8 cellular contexts compared by ENCODE assay signal in genomic region chr11:396948-397548, GRCh38. TPM values are rescaled to one million over a fixed set of nuclear protein-coding genes. Genes with fewer than 3 reads are reported as not detected.
A peak's percentile ranks its signal among the peaks of the same experiment; 100 is the strongest.
DNase-seq lines count a peak whose midpoint lies in the region; ATAC-seq and TF ChIP-seq lines count a peak whose summit lies in the region.

No MANE protein-coding gene starts in this region.

- H3K27me3 ChIP-seq in BE2C (no peaks in the 10 kb centered on the region), uterus (peaks cover 0 to 4% of the 10 kb centered on the region in 2 donors)

- POLR2A ChIA-PET in activated naive CD8-positive, alpha-beta T cell treated with anti-CD3 and anti-CD28 coated beads, Interleukin-2, amount 10 ng/mL, durations not matched to agents 7 days and 5 days (lab: Charles Lee): interaction anchor here (0.5 to 1.8 kb wide), 10 partner anchors 9 to 358 kb away, joined by 3 to 11 read pairs (median 4); partner anchors contain the start of genes BET1L, RIC8A and SIGIRR

- ATAC-seq in activated naive CD8-positive, alpha-beta T cell treated with anti-CD3 and anti-CD28 coated beads, Interleukin-2, amount 10 ng/mL, durations not matched to agents 7 days and 5 days (ENCODE audit: low read depth): peak; percentile 73

- no peaks in the 10 kb centered on the region for H3K4me1 Mint-ChIP-seq in activated naive CD8-positive, alpha-beta T cell treated with anti-CD3 and anti-CD28 coated beads, Interleukin-2, amount 10 ng/mL, durations not matched to agents 7 days and 5 days
- H3K4me1 Mint-ChIP-seq in progenitor cell of endocrine pancreas (ENCODE audit: low read depth): peaks cover 4% of the 10 kb centered on the region

- H3K36me3 Mint-ChIP-seq in activated naive CD8-positive, alpha-beta T cell treated with anti-CD3 and anti-CD28 coated beads, Interleukin-2, amount 10 ng/mL, durations not matched to agents 7 days and 5 days: no peaks in the 10 kb centered on the region
- peaks cover 14% of the 10 kb centered on the region for H3K36me3 Mint-ChIP-seq in progenitor cell of endocrine pancreas (ENCODE audit: insufficient read depth)

- no peaks in the 10 kb centered on the region for H3K27me3 Mint-ChIP-seq in activated naive CD8-positive, alpha-beta T cell treated with anti-CD3 and anti-CD28 coated beads, Interleukin-2, amount 10 ng/mL, durations not matched to agents 7 days and 5 days
- H3K27me3 Mint-ChIP-seq in progenitor cell of endocrine pancreas: no peaks in the 10 kb centered on the region

- intact Hi-C loops in uterus (cut with DNase I; ENCODE audit: low total_unique reads): no loop called here

- no peak overlapping the region for H3K4me3 ChIP-seq in BE2C (ENCODE audit: low read depth, low read length)
- peak overlapping the region; percentile 29 to 34 for H3K4me3 ChIP-seq in uterus

- TF ChIP-seq CTCF in BE2C (IDR thresholded peaks at IDR 0.05; ENCODE audit: low read depth, low read length) (peak; percentile 32), uterus (IDR thresholded peaks at IDR 0.05) (peak; percentile 62 to 79 (median 72)), progenitor cell of endocrine pancreas (IDR thresholded peaks at IDR 0.05; ENCODE audit: unreplicated experiment) (no peak)

- no peaks in the 10 kb centered on the region for H3K9me3 ChIP-seq in BE2C
- H3K9me3 ChIP-seq in uterus: no peaks in the 10 kb centered on the region

- peak; percentile 56 for DNase-seq in BE2C
- peak; percentile 82 for DNase-seq in GM19238 (ENCODE audit: insufficient read length, low spot score)
- peak; percentile 89 to 94 for DNase-seq in NCI-H1930 (lab: John Stamatoyannopoulos, UW)
- peak; percentile 68 for DNase-seq in activated naive CD8-positive, alpha-beta T cell treated with anti-CD3 and anti-CD28 coated beads, Interleukin-2, amount 10 ng/mL, durations not matched to agents 7 days and 5 days
- DNase-seq in kidney tubule cell (ENCODE audit: low spot score): peak; percentile 80
- peak; percentile 67 to 68 for DNase-seq in uterus
- no peak for DNase-seq in progenitor cell of endocrine pancreas (ENCODE audit: low spot score, unreplicated experiment)
- DNase-seq in kidney glomerular epithelial cell (lab: John Stamatoyannopoulos, UW): no peak

- no peak overlapping the region for H3K27ac ChIP-seq in uterus

- H3K4me1 ChIP-seq in BE2C (no peaks in the 10 kb centered on the region), uterus (peaks cover 0 to 11% of the 10 kb centered on the region in 2 donors)

- H3K9me3 Mint-ChIP-seq in activated naive CD8-positive, alpha-beta T cell treated with anti-CD3 and anti-CD28 coated beads, Interleukin-2, amount 10 ng/mL, durations not matched to agents 7 days and 5 days: peaks cover 3% of the 10 kb centered on the region
- no peaks in the 10 kb centered on the region for H3K9me3 Mint-ChIP-seq in progenitor cell of endocrine pancreas (ENCODE audit: low read depth)

- no peak overlapping the region for H3K27ac Mint-ChIP-seq in activated naive CD8-positive, alpha-beta T cell treated with anti-CD3 and anti-CD28 coated beads, Interleukin-2, amount 10 ng/mL, durations not matched to agents 7 days and 5 days
- H3K27ac Mint-ChIP-seq in progenitor cell of endocrine pancreas: no peak overlapping the region

- no peak overlapping the region for H3K4me3 Mint-ChIP-seq in activated naive CD8-positive, alpha-beta T cell treated with anti-CD3 and anti-CD28 coated beads, Interleukin-2, amount 10 ng/mL, durations not matched to agents 7 days and 5 days
- no peak overlapping the region for H3K4me3 Mint-ChIP-seq in progenitor cell of endocrine pancreas (ENCODE audit: low read depth)

- H3K36me3 ChIP-seq in BE2C (no peaks in the 10 kb centered on the region), uterus (no peaks in the 10 kb centered on the region)

- no peak for TF ChIP-seq POLR2A in uterus (IDR thresholded peaks at IDR 0.05)

RNA-seq across cellular contexts. Expression of gene PKP3, which starts 3.0 kb away (rescaled TPM):
- polyA plus RNA-seq in BE2C (2012; ENCODE audit: insufficient read depth, insufficient read length, low read depth): not detected
- under 1 TPM; 0.30 to 0.45 TPM for total RNA-seq in activated naive CD8-positive, alpha-beta T cell treated with anti-CD3 and anti-CD28 coated beads, Interleukin-2, amount 10 ng/mL, durations not matched to agents 7 days and 5 days
- 1 to 10 TPM in 2 of 4 donors, under 1 TPM in 1, not detected in 1; 0.46 to 5.1 (median 1.5) TPM for total RNA-seq in uterus
- 55.9 and 56.9 TPM in 2 replicates for total RNA-seq in progenitor cell of endocrine pancreas

RNA-seq across cellular contexts. Expression of gene SIGIRR, which starts 17.8 kb away (rescaled TPM):
- polyA plus RNA-seq in BE2C (2012; ENCODE audit: insufficient read depth, insufficient read length, low read depth): 7.9 TPM
- total RNA-seq in activated naive CD8-positive, alpha-beta T cell treated with anti-CD3 and anti-CD28 coated beads, Interleukin-2, amount 10 ng/mL, durations not matched to agents 7 days and 5 days: 100 to 1,000 TPM; 273 to 276 TPM
- total RNA-seq in uterus: 10 to 100 TPM; 13.3 to 61.5 (median 38.4) TPM
- 111 and 117 TPM in 2 replicates for total RNA-seq in progenitor cell of endocrine pancreas

RNA-seq across cellular contexts. Expression of gene B4GALNT4, which starts 27.7 kb away (rescaled TPM):
- polyA plus RNA-seq in BE2C (2012; ENCODE audit: insufficient read depth, insufficient read length, low read depth): 29.4 TPM
- 1 to 10 TPM; 1.1 TPM for total RNA-seq in activated naive CD8-positive, alpha-beta T cell treated with anti-CD3 and anti-CD28 coated beads, Interleukin-2, amount 10 ng/mL, durations not matched to agents 7 days and 5 days
- total RNA-seq in uterus: 10 to 100 TPM in 2 of 4 donors, 1 to 10 TPM in 2; 1.8 to 39.7 (median 19.9) TPM
- total RNA-seq in progenitor cell of endocrine pancreas: 277 and 294 TPM in 2 replicates

RNA-seq across cellular contexts. Expression of gene ANO9, which starts 44.8 kb away (rescaled TPM):
- polyA plus RNA-seq in BE2C (2012; ENCODE audit: insufficient read depth, insufficient read length, low read depth): not detected
- total RNA-seq in activated naive CD8-positive, alpha-beta T cell treated with anti-CD3 and anti-CD28 coated beads, Interleukin-2, amount 10 ng/mL, durations not matched to agents 7 days and 5 days: 100 to 1,000 TPM; 115 to 122 TPM
- 1 to 10 TPM in 2 of 4 donors, under 1 TPM in 2; 0.59 to 8.2 (median 1.1) TPM for total RNA-seq in uterus
- 31.0 and 34.6 TPM in 2 replicates for total RNA-seq in progenitor cell of endocrine pancreas

RNA-seq across cellular contexts. Expression of gene PTDSS2, which starts 53.0 kb away (rescaled TPM):
- polyA plus RNA-seq in BE2C (2012; ENCODE audit: insufficient read depth, insufficient read length, low read depth): 22.9 TPM
- 10 to 100 TPM; 27.6 to 27.8 TPM for total RNA-seq in activated naive CD8-positive, alpha-beta T cell treated with anti-CD3 and anti-CD28 coated beads, Interleukin-2, amount 10 ng/mL, durations not matched to agents 7 days and 5 days
- 10 to 100 TPM; 20.7 to 43.7 (median 22.8) TPM for total RNA-seq in uterus
- 48.2 and 50.4 TPM in 2 replicates for total RNA-seq in progenitor cell of endocrine pancreas

Comparison
In these comparisons a context has a peak if more than half of its experiments do, and no peak if none do; other contexts are left out.
1. DNase-seq: peak in BE2C (single experiment), GM19238 (single experiment), NCI-H1930 (2 of 2), activated naive CD8-positive, alpha-beta T cell treated with anti-CD3 and anti-CD28 coated beads, Interleukin-2, amount 10 ng/mL, durations not matched to agents 7 days and 5 days (single experiment), kidney tubule cell (single experiment) and uterus (2 of 2); none in progenitor cell of endocrine pancreas (single experiment) and kidney glomerular epithelial cell (single experiment).